Comparison of ENCODE assay signal across 21 cellular contexts in genomic region chr11:46017341-46017740, GRCh38.
"Had no signal": no experiment of that assay in that cellular context is flagged by ENCODE, and none has a peak within 500 bp of the region (broad histone marks: within the 10 kb centered on the region; RNA-seq: fewer than 3 reads in every experiment).

No MANE protein-coding gene starts in this region.

- H3K36me3 ChIP-seq: left ventricle myocardium inferior had no signal

- H3K27ac ChIP-seq: esophagus muscularis mucosa, left ventricle myocardium inferior, tibial nerve, VCaP had no signal

- H3K27ac Mint-ChIP-seq: activated T-helper 17 cell treated with anti-CD3 and anti-CD28 coated beads, Interleukin-2, amount 50 U/mL, for 72 hours had no signal

- H3K4me1 ChIP-seq: left ventricle myocardium inferior had no signal

- H3K9me3 Mint-ChIP-seq: activated T-helper 17 cell treated with anti-CD3 and anti-CD28 coated beads, Interleukin-2, amount 50 U/mL, for 72 hours had no signal

- DNase-seq: activated CD4-positive, alpha-beta T cell treated with anti-CD3 and anti-CD28 coated beads for 48 hours; activated CD4-positive, alpha-beta T cell treated with anti-CD3 and anti-CD28 coated beads, Interleukin-2, amount 50 U/mL, for 48 hours; activated CD8-positive, alpha-beta memory T cell treated with anti-CD3 and anti-CD28 coated beads for 24 hours; activated gamma-delta T cell treated with Interleukin-2 at 50 U/mL for 16 hours; activated naive CD4-positive, alpha-beta T cell treated with anti-CD3 and anti-CD28 coated beads, Interleukin-2, amount 50 U/mL, for 16 hours; activated T-cell treated with anti-CD3 and anti-CD28 coated beads, Interleukin-2, amount 50 U/mL, for 1 hour; amniotic stem cell; caudate nucleus; foreskin melanocyte; left ventricle myocardium inferior; mesendoderm; stimulated activated naive CD4-positive, alpha-beta T cell; T-helper 9 cell had no signal

- H3K27me3 Mint-ChIP-seq: activated T-helper 17 cell treated with anti-CD3 and anti-CD28 coated beads, Interleukin-2, amount 50 U/mL, for 72 hours had no signal

- H3K27me3 ChIP-seq: esophagus muscularis mucosa, tibial nerve had no signal

- H3K4me3 ChIP-seq: esophagus muscularis mucosa, left ventricle myocardium inferior, lung, tibial nerve had no signal

- ATAC-seq: activated CD4-positive, CD25-positive, alpha-beta regulatory T cell treated with anti-CD3 and anti-CD28 coated beads, Interleukin-2, amount 50 U/mL, for 24 hours; activated T-helper 17 cell treated with anti-CD3 and anti-CD28 coated beads, Interleukin-2, amount 50 U/mL, for 72 hours; right cardiac atrium had no signal

- H3K9me3 ChIP-seq: esophagus muscularis mucosa, tibial nerve had no signal

- H3K4me3 Mint-ChIP-seq: activated T-helper 17 cell treated with anti-CD3 and anti-CD28 coated beads, Interleukin-2, amount 50 U/mL, for 72 hours; nephron had no signal
